ENCODE assay signal across 25 cellular contexts in the genomic region with DNA sequence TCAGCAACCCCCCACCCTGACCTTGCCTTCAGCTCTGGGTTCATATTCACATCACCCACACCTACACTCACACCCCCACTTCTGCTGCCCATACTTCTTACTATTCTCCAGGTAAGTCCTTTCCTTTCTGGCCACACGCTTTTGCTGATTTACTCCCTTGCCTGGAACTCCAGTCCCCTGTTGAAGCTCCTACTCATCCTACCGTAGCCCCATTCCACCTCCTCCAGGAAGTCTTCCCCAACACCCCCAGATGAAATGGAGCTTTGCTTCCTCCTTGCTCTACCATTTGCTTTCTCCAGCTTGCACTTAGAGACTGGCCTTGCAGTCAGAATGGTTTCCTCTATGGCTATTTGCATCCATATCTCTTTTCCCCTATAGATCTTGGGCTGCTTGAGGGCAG.
"Had no signal": no experiment of that assay in that cellular context is flagged by ENCODE, and none has a peak within 500 bp of the region (broad histone marks: within the 10 kb centered on the region; RNA-seq: fewer than 3 reads in every experiment).

No MANE protein-coding gene starts in this region.

- H3K9me3 Mint-ChIP-seq: dendritic cell treated with granulocyte-macrophage colony-stimulating factor and Interleukin-4, amounts not matched to agents 40 ng/mL and 50 ng/mL, for 4 days; effector memory CD8-positive, alpha-beta T cell; endodermal cell had no signal

- H3K4me1 ChIP-seq: colonic mucosa, esophagus muscularis mucosa, esophagus squamous epithelium, foreskin keratinocyte, gastrocnemius medialis, gastroesophageal sphincter, heart left ventricle, heart right ventricle had no signal

- DNase-seq: colonic mucosa; cortex of kidney; dermis blood vessel endothelial cell; dorsolateral prefrontal cortex; effector CD4-positive, alpha-beta T cell; effector CD8-positive, alpha-beta T cell; effector memory CD4-positive, alpha-beta T cell; effector memory CD8-positive, alpha-beta T cell; endodermal cell; esophagus squamous epithelium; foreskin fibroblast; foreskin keratinocyte; foreskin melanocyte; gastrocnemius medialis; glutamatergic neuron; head of caudate nucleus; heart left ventricle; heart right ventricle had no signal

- H3K4me3 Mint-ChIP-seq: dendritic cell treated with granulocyte-macrophage colony-stimulating factor and Interleukin-4, amounts not matched to agents 40 ng/mL and 50 ng/mL, for 4 days; effector memory CD8-positive, alpha-beta T cell; endodermal cell had no signal

- H3K36me3 ChIP-seq: colonic mucosa, esophagus muscularis mucosa, esophagus squamous epithelium, gastrocnemius medialis, gastroesophageal sphincter, heart left ventricle, heart right ventricle had no signal

- H3K79me2 ChIP-seq: hepatocyte had no signal

- H3K27me3 ChIP-seq: colonic mucosa had no signal

- ATAC-seq: effector memory CD8-positive, alpha-beta T cell; esophagus mucosa; foreskin keratinocyte; gastrocnemius medialis; gastroesophageal sphincter; heart left ventricle; heart right ventricle had no signal

- H3K27ac Mint-ChIP-seq: dendritic cell treated with granulocyte-macrophage colony-stimulating factor and Interleukin-4, amounts not matched to agents 40 ng/mL and 50 ng/mL, for 4 days; effector memory CD8-positive, alpha-beta T cell; endodermal cell had no signal

- H2AFZ ChIP-seq: hepatocyte had no signal

- H3K4me3 ChIP-seq: colonic mucosa, coronary artery, dorsolateral prefrontal cortex, esophagus muscularis mucosa, esophagus squamous epithelium, gastrocnemius medialis, gastroesophageal sphincter, heart left ventricle, heart right ventricle, hepatocyte had no signal

- H3K4me2 ChIP-seq: hepatocyte had no signal

- H3K27ac ChIP-seq: colonic mucosa, coronary artery, dorsolateral prefrontal cortex, epithelial cell of prostate, esophagus muscularis mucosa, esophagus squamous epithelium, foreskin keratinocyte, gastrocnemius medialis, gastroesophageal sphincter, heart left ventricle, heart right ventricle, hepatocyte had no signal

- H3K9me3 ChIP-seq: colonic mucosa, esophagus muscularis mucosa, esophagus squamous epithelium, gastrocnemius medialis, gastroesophageal sphincter, heart left ventricle, heart right ventricle had no signal
